8 cellular contexts compared by ENCODE assay signal in the genomic region with DNA sequence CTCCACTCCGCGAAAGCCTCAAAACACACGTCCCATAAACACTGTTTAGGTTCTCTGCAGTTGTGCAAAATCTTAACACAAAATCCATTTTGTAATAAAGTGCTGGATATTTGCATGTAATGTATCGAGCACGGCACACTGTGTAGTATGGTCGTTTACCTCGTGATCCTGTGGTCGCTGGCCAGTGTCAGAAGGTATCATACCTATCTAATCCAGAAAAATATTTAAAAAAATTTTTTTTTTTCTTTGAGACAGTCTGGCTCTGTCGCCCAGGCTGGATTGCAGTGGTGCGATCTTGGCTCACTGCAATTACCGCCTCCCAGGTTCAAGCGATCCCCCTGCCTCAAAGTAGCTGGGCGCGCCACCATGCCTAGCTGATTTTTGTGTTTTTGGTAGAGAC. TPM values are rescaled to one million over a fixed set of nuclear protein-coding genes. Genes with fewer than 3 reads are reported as not detected.
DNase-seq lines count a peak whose midpoint lies in the region; ATAC-seq, FAIRE-seq and TF ChIP-seq lines count a peak whose summit lies in the region.

No MANE protein-coding gene starts in this region.

- intact Hi-C loops in kidney (cut with DNase I), result no loop called here

- peaks cover 39% of the 10 kb centered on the region for H3K36me3 Mint-ChIP-seq in T-helper 2 cell treated with Interferon-gamma antibody and Interleukin-4, amounts not matched to agents 5 μg/mL and 100 μg/mL, for 36 hours (ENCODE audit: low read depth)
- H3K36me3 Mint-ChIP-seq in activated naive CD8-positive, alpha-beta T cell treated with anti-CD3 and anti-CD28 coated beads, Interleukin-2, amount 50 U/mL, for 24 hours (ENCODE audit: low read depth), result peaks cover 53% of the 10 kb centered on the region

- H3K9me3 Mint-ChIP-seq in T-helper 2 cell treated with Interferon-gamma antibody and Interleukin-4, amounts not matched to agents 5 μg/mL and 100 μg/mL, for 36 hours, result no peaks in the 10 kb centered on the region
- H3K9me3 Mint-ChIP-seq in activated naive CD8-positive, alpha-beta T cell treated with anti-CD3 and anti-CD28 coated beads, Interleukin-2, amount 50 U/mL, for 24 hours, result no peaks in the 10 kb centered on the region

- no peak for DNase-seq in T-helper 2 cell treated with Interferon-gamma antibody and Interleukin-4, amounts not matched to agents 5 μg/mL and 100 μg/mL, for 36 hours (ENCODE audit: low spot score)
- no peak for DNase-seq in T-helper 2 cell
- no peak for DNase-seq in activated naive CD8-positive, alpha-beta T cell treated with anti-CD3 and anti-CD28 coated beads, Interleukin-2, amount 50 U/mL, for 24 hours
- no peak for DNase-seq in kidney
- DNase-seq in substantia nigra (lab: John Stamatoyannopoulos, UW), result no peak
- no peak for DNase-seq in mucosa of gallbladder (ENCODE audit: low spot score)
- DNase-seq in effector CD4-positive, alpha-beta T cell, result no peak

- ATAC-seq in activated naive CD8-positive, alpha-beta T cell treated with anti-CD3 and anti-CD28 coated beads, Interleukin-2, amount 50 U/mL, for 24 hours, result no peak
- ATAC-seq in GM21576 (IDR thresholded peaks at IDR 0.05; ENCODE audit: unreplicated experiment), result no peak

- no peaks in the 10 kb centered on the region for H3K9me3 ChIP-seq in kidney (ENCODE audit: control insufficient read depth in 1 of 2, low read length in 2 of 2)

- H3K4me3 Mint-ChIP-seq in T-helper 2 cell treated with Interferon-gamma antibody and Interleukin-4, amounts not matched to agents 5 μg/mL and 100 μg/mL, for 36 hours, result peak overlapping the region; percentile 98
- peak overlapping the region; percentile 93 for H3K4me3 Mint-ChIP-seq in activated naive CD8-positive, alpha-beta T cell treated with anti-CD3 and anti-CD28 coated beads, Interleukin-2, amount 50 U/mL, for 24 hours

- H3K36me3 ChIP-seq in kidney (ENCODE audit: control insufficient read depth in 1 of 2, insufficient read depth in 2 of 2, low read length in 2 of 2), result peaks cover 20 to 27% of the 10 kb centered on the region in 2 donors

- no peak for TF ChIP-seq CTCF in kidney (IDR thresholded peaks at IDR 0.05; ENCODE audit: borderline replicate concordance, extremely low read depth, insufficient read depth)

- no peak for FAIRE-seq in kidney (lab: Jason Lieb, UNC)

- H3K4me1 ChIP-seq in kidney (ENCODE audit: control insufficient read depth in 1 of 2, insufficient read depth in 1 of 2, low read depth in 1 of 2, low read length in 2 of 2), result peaks cover 4 to 5% of the 10 kb centered on the region in 2 donors

- H3K27ac Mint-ChIP-seq in T-helper 2 cell treated with Interferon-gamma antibody and Interleukin-4, amounts not matched to agents 5 μg/mL and 100 μg/mL, for 36 hours, result peak overlapping the region; percentile 95
- peak overlapping the region; percentile 99 for H3K27ac Mint-ChIP-seq in activated naive CD8-positive, alpha-beta T cell treated with anti-CD3 and anti-CD28 coated beads, Interleukin-2, amount 50 U/mL, for 24 hours

- no peak overlapping the region for H3K27ac ChIP-seq in kidney (ENCODE audit: low read depth in 2 of 2, low read length in 2 of 2)
- peak overlapping the region; percentile 77 for H3K27ac ChIP-seq in substantia nigra (ENCODE audit: low read depth, low read length, poor library complexity, severe bottlenecking)

- H3K9ac ChIP-seq in kidney (ENCODE audit: low read length in 2 of 2), result peak overlapping the region; percentile 92 to 93

- H3K27me3 Mint-ChIP-seq in T-helper 2 cell treated with Interferon-gamma antibody and Interleukin-4, amounts not matched to agents 5 μg/mL and 100 μg/mL, for 36 hours (ENCODE audit: low read depth), result peaks cover 13% of the 10 kb centered on the region
- H3K27me3 Mint-ChIP-seq in activated naive CD8-positive, alpha-beta T cell treated with anti-CD3 and anti-CD28 coated beads, Interleukin-2, amount 50 U/mL, for 24 hours, result peaks cover 25% of the 10 kb centered on the region

- H3K4me3 ChIP-seq in kidney (ENCODE audit: low read length in 2 of 2), result peak overlapping the region; percentile 83 to 96

- H3K4me1 Mint-ChIP-seq in T-helper 2 cell treated with Interferon-gamma antibody and Interleukin-4, amounts not matched to agents 5 μg/mL and 100 μg/mL, for 36 hours (ENCODE audit: low read depth), result peaks cover 30% of the 10 kb centered on the region
- H3K4me1 Mint-ChIP-seq in activated naive CD8-positive, alpha-beta T cell treated with anti-CD3 and anti-CD28 coated beads, Interleukin-2, amount 50 U/mL, for 24 hours, result peaks cover 51% of the 10 kb centered on the region

RNA-seq across cellular contexts. Expression of a gene that starts 1.0 kb away (rescaled TPM):
- total RNA-seq in kidney (664 TPM), mucosa of gallbladder (627 TPM)
- 1,966 TPM for polyA plus RNA-seq in kidney (ENCODE audit: insufficient read depth, low read depth, low replicate concordance)

RNA-seq across cellular contexts. Expression of a gene that starts 8.9 kb away (rescaled TPM):
- total RNA-seq in kidney (7.1 TPM), mucosa of gallbladder (6.9 TPM)
- polyA plus RNA-seq in kidney (ENCODE audit: insufficient read depth, low read depth, low replicate concordance), result 2.4 TPM
